ENCODE assay signal across 8 cellular contexts in genomic region chr19:53908106-53908932, GRCh38. TPM values are rescaled to one million over a fixed set of nuclear protein-coding genes. Genes with fewer than 3 reads are reported as not detected.
A peak's percentile ranks its signal among the peaks of the same experiment; 100 is the strongest.
DNase-seq lines count a peak whose midpoint lies in the region; ATAC-seq and TF ChIP-seq lines count a peak whose summit lies in the region.

No MANE protein-coding gene starts in this region.

- H3K79me1 ChIP-seq in H9 (ENCODE audit: insufficient read depth, low read depth, low read length, poor library complexity, severe bottlenecking), result no peaks in the 10 kb centered on the region

- WGBS in H9 (ENCODE audit: extremely low coverage, insufficient read length, low lambda C conversion rate), result no CpG with 5 or more reads among the region's 51 CpGs
- WGBS in right lobe of liver (ENCODE audit: insufficient coverage, low coverage, low lambda C conversion rate, missing lambda C conversion rate), result 0% methylated on average over 12 of the region's 51 CpGs

- peak overlapping the region; percentile 35 for H3K18ac ChIP-seq in H9 (ENCODE audit: insufficient read length, low read depth, low read length)

- peak overlapping the region; percentile 12 to 90 (median 82); a peak in 6 of 7 replicates for H3K27ac Mint-ChIP-seq in H9

- H3K4me2 ChIP-seq in H9 (ENCODE audit: insufficient read depth, insufficient read length, low read length), result peak overlapping the region; percentile 95

- no peak overlapping the region for H4K5ac ChIP-seq in H9 (ENCODE audit: insufficient read length, low read depth, low read length)

- H3K4me1 ChIP-seq in H9 (ENCODE audit: insufficient read depth, low read length), result peaks cover 4% of the 10 kb centered on the region; the same call in 1 of the 2 replicates
- H3K4me1 ChIP-seq in right lobe of liver, result no peaks in the 10 kb centered on the region

- H4K8ac ChIP-seq in H9 (replicated peaks; ENCODE audit: insufficient read length, low read depth, low read length), result no peak overlapping the region

- no peak overlapping the region for H4K91ac ChIP-seq in H9 (ENCODE audit: insufficient read length, low read depth, low read length)

- no peaks in the 10 kb centered on the region for H3K36me3 ChIP-seq in right lobe of liver

- no peak overlapping the region for H2BK20ac ChIP-seq in H9 (ENCODE audit: low read depth, low read length, poor library complexity, severe bottlenecking)

- no peak overlapping the region for H2BK12ac ChIP-seq in H9 (ENCODE audit: insufficient read length, low read depth, low read length)

- H3K4ac ChIP-seq in H9 (ENCODE audit: low read depth, low read length), result no peak overlapping the region

- H3K4me1 Mint-ChIP-seq in H9, result peaks cover 34 to 53% of the 10 kb centered on the region in 2 experiments

- intact Hi-C loops in right lobe of liver (cut with DNase I), result no loop called here

- H3K27me3 Mint-ChIP-seq in H9 (ENCODE audit: low read depth), result peaks cover 86% of the 10 kb centered on the region

- no peak overlapping the region for H3T11ph ChIP-seq in H9 (ENCODE audit: low read length)

- no peak overlapping the region for H3K27ac ChIP-seq in H9 (ENCODE audit: insufficient read length, low read depth, low read length)
- no peak overlapping the region for H3K27ac ChIP-seq in right lobe of liver

- H3K79me2 ChIP-seq in H9 (ENCODE audit: insufficient read depth, low read length), result no peaks in the 10 kb centered on the region

- peak; percentile 96 for DNase-seq in 8988T
- peak; percentile 93 for DNase-seq in H9
- DNase-seq in central memory CD4-positive, alpha-beta T cell, result peak; percentile 20
- no peak for DNase-seq in right lobe of liver
- DNase-seq in stimulated activated CD8-positive, alpha-beta memory T cell treated with anti-CD3 and anti-CD28 coated beads, Interleukin-7, amount 100 ng/mL, for 24 hours (ENCODE audit: low read depth), result peak; percentile 17
- DNase-seq in mesenteric fat pad (ENCODE audit: low spot score), result no peak

- no peak overlapping the region; the same call in 1 of the 2 replicates for H3K14ac ChIP-seq in H9 (ENCODE audit: insufficient read depth, low read length)

- no peaks in the 10 kb centered on the region for H4K20me1 ChIP-seq in H9 (ENCODE audit: control insufficient read depth, insufficient read depth, insufficient read length)

- no peak overlapping the region for H3K4me3 ChIP-seq in right lobe of liver

- H3K23ac ChIP-seq in H9 (ENCODE audit: insufficient read length, low read depth, low read length), result no peak overlapping the region

- no peak overlapping the region for H2AFZ ChIP-seq in H9 (ENCODE audit: low read length)

- no peak overlapping the region for H2BK120ac ChIP-seq in H9 (ENCODE audit: low read depth, low read length, poor library complexity, severe bottlenecking)

- H3K23me2 ChIP-seq in H9 (ENCODE audit: insufficient read length, low read depth, low read length, poor library complexity, severe bottlenecking), result peaks cover 28% of the 10 kb centered on the region

- H3K9me3 ChIP-seq in H9 (ENCODE audit: control insufficient read depth, low read depth, low read length), result no peaks in the 10 kb centered on the region
- H3K9me3 ChIP-seq in right lobe of liver, result no peaks in the 10 kb centered on the region

- H3K9ac ChIP-seq in H9 (ENCODE audit: extremely low read depth, insufficient read length, low read length), result no peak overlapping the region

- TF ChIP-seq CTCF in H9 (conservative IDR thresholded peaks at IDR 0.05), result no peak
- no peak for TF ChIP-seq CTCF in right lobe of liver (IDR thresholded peaks at IDR 0.05)

- H3K56ac ChIP-seq in H9 (ENCODE audit: insufficient read length, low read depth, low read length), result no peak overlapping the region

- peaks cover 3% of the 10 kb centered on the region; the same call in 1 of the 2 replicates for H3K27me3 ChIP-seq in H9 (ENCODE audit: insufficient read depth, low read length)
- H3K27me3 ChIP-seq in right lobe of liver, result peaks cover 0 to 27% of the 10 kb centered on the region in 2 donors

- peak overlapping the region; percentile 71 to 89 for H3K4me3 Mint-ChIP-seq in H9

- H3K9me3 Mint-ChIP-seq in H9, result no peaks in the 10 kb centered on the region

- no peak overlapping the region for H2AK5ac ChIP-seq in H9 (ENCODE audit: insufficient read length, low read length)

- ATAC-seq in activated CD4-positive, CD25-positive, alpha-beta regulatory T cell treated with anti-CD3 and anti-CD28 coated beads, Interleukin-2, amount 50 U/mL, for 24 hours, result peak; percentile 71 to 83
- ATAC-seq in right lobe of liver (peak; percentile 58 to 68 (median 60)), HG03432 (IDR thresholded peaks at IDR 0.05; ENCODE audit: unreplicated experiment) (no peak)

- H3K36me3 Mint-ChIP-seq in H9 (ENCODE audit: insufficient read depth in 1 of 3, low read depth in 3 of 3), result peaks cover 0 to 5% (median 0%) of the 10 kb centered on the region in 3 experiments; a peak in 3 of 7 replicates

- no peak for TF ChIP-seq POLR2A in right lobe of liver (IDR thresholded peaks at IDR 0.05)

- H2BK5ac ChIP-seq in H9 (ENCODE audit: insufficient read length, low read length), result no peak overlapping the region

- H2BK15ac ChIP-seq in H9 (ENCODE audit: low read depth, low read length), result no peak overlapping the region

RNA-seq across cellular contexts. Expression of gene CACNG7, which starts 0.8 kb away (rescaled TPM):
- 22.1 and 22.7 TPM in 2 replicates for total RNA-seq in H9 (2021)
- not detected for total RNA-seq in right lobe of liver
- not detected for total RNA-seq in mesenteric fat pad

RNA-seq across cellular contexts. Expression of gene PRKCG, which starts 26.3 kb away (rescaled TPM):
- total RNA-seq in H9 (2021), result 7.1 and 8.8 TPM in 2 replicates
- total RNA-seq in right lobe of liver, result not detected
- total RNA-seq in mesenteric fat pad, result not detected

RNA-seq across cellular contexts. Expression of gene MYADM, which starts 40.6 kb away (rescaled TPM):
- 116 and 123 TPM in 2 replicates for total RNA-seq in H9 (2021)
- total RNA-seq in right lobe of liver, result 10 to 100 TPM; 15.4 to 38.3 (median 20.9) TPM
- 270 TPM for total RNA-seq in mesenteric fat pad

RNA-seq across cellular contexts. Expression of gene CACNG8, which starts 54.4 kb away (rescaled TPM):
- total RNA-seq in H9 (2021), result 6.0 and 7.1 TPM in 2 replicates
- total RNA-seq in right lobe of liver, result under 1 TPM in 1 of 6 experiments, not detected in 5; 0.02 TPM
- total RNA-seq in mesenteric fat pad, result not detected

Comparison
In these comparisons a context has a peak if more than half of its experiments do, and no peak if none do; other contexts are left out.
1. DNase-seq: peak in 8988T (single experiment), H9 (single experiment), central memory CD4-positive, alpha-beta T cell (single experiment) and stimulated activated CD8-positive, alpha-beta memory T cell treated with anti-CD3 and anti-CD28 coated beads, Interleukin-7, amount 100 ng/mL, for 24 hours (single experiment); none in right lobe of liver (0 of 3) and mesenteric fat pad (single experiment).
2. RNA of gene CACNG7, which starts 0.8 kb away (total RNA-seq): 22.1 to 22.7 TPM in H9; not detected in right lobe of liver and not detected in mesenteric fat pad (single experiment); every median in the first group is over 10 times any median in the second.